Comparison of ENCODE assay signal across 31 cellular contexts in genomic region chr1:109846846-109847245, GRCh38.
"Had no signal": no experiment of that assay in that cellular context is flagged by ENCODE, and none has a peak within 500 bp of the region (broad histone marks: within the 10 kb centered on the region; RNA-seq: fewer than 3 reads in every experiment).

No MANE protein-coding gene starts in this region.

- H3K4me1 ChIP-seq: ascending aorta, breast epithelium, colonic mucosa, foreskin keratinocyte, gastrocnemius medialis had no signal

- ATAC-seq: activated CD4-positive, alpha-beta T cell treated with anti-CD3 and anti-CD28 coated beads for 36 hours; activated naive CD4-positive, alpha-beta T cell treated with anti-CD3 and anti-CD28 coated beads, Interleukin-2, amount 50 U/mL, for 72 hours; activated T-cell treated with anti-CD3 and anti-CD28 coated beads, Interleukin-2, amount 50 U/mL, for 72 hours; foreskin keratinocyte; gastrocnemius medialis had no signal

- H3K27ac ChIP-seq: ascending aorta, cardiac muscle cell, colonic mucosa, epithelial cell of prostate, esophagus squamous epithelium, foreskin keratinocyte, gastrocnemius medialis had no signal

- H3K36me3 ChIP-seq: ascending aorta, breast epithelium, cardiac muscle cell, colonic mucosa, esophagus squamous epithelium, gastrocnemius medialis had no signal

- H3K36me3 Mint-ChIP-seq: activated naive CD4-positive, alpha-beta T cell treated with anti-CD3 and anti-CD28 coated beads, Interleukin-2, amount 10 ng/mL, durations not matched to agents 7 days and 5 days; activated naive CD4-positive, alpha-beta T cell treated with anti-CD3 and anti-CD28 coated beads, Interleukin-2, amount 50 U/mL, for 72 hours; brain had no signal

- H3K27ac Mint-ChIP-seq: activated CD4-positive, alpha-beta memory T cell treated with anti-CD3 and anti-CD28 coated beads, Interleukin-2, amount 10 ng/mL, durations not matched to agents 7 days and 5 days; activated CD4-positive, alpha-beta T cell treated with anti-CD3 and anti-CD28 coated beads for 36 hours; activated CD4-positive, alpha-beta T cell treated with anti-CD3 and anti-CD28 coated beads, Interleukin-2, amount 10 ng/mL, durations not matched to agents 7 days and 5 days; activated naive CD4-positive, alpha-beta T cell treated with anti-CD3 and anti-CD28 coated beads, Interleukin-2, amount 10 ng/mL, durations not matched to agents 7 days and 5 days; activated naive CD4-positive, alpha-beta T cell treated with anti-CD3 and anti-CD28 coated beads, Interleukin-2, amount 50 U/mL, for 72 hours; activated naive CD8-positive, alpha-beta T cell treated with anti-CD3 and anti-CD28 coated beads, Interleukin-2, amount 10 ng/mL, durations not matched to agents 7 days and 5 days; activated T-cell treated with anti-CD3 and anti-CD28 coated beads, Interleukin-2, amount 50 U/mL, for 24 hours; activated T-cell treated with anti-CD3 and anti-CD28 coated beads, Interleukin-2, amount 50 U/mL, for 72 hours had no signal

- H3K27me3 Mint-ChIP-seq: activated CD4-positive, alpha-beta T cell treated with anti-CD3 and anti-CD28 coated beads for 36 hours; activated CD4-positive, alpha-beta T cell treated with anti-CD3 and anti-CD28 coated beads, Interleukin-2, amount 10 ng/mL, durations not matched to agents 7 days and 5 days; activated T-cell treated with anti-CD3 and anti-CD28 coated beads, Interleukin-2, amount 50 U/mL, for 24 hours had no signal

- FAIRE-seq: endometrium, endothelial cell of umbilical vein had no signal

- DNase-seq: activated CD4-positive, alpha-beta memory T cell treated with anti-CD3 and anti-CD28 coated beads, Interleukin-2, amount 10 ng/mL, durations not matched to agents 7 days and 5 days; activated CD4-positive, alpha-beta T cell treated with anti-CD3 and anti-CD28 coated beads for 36 hours; activated CD4-positive, alpha-beta T cell treated with anti-CD3 and anti-CD28 coated beads, Interleukin-2, amount 10 ng/mL, durations not matched to agents 7 days and 5 days; activated CD4-positive, alpha-beta T cell treated with anti-CD3 and anti-CD28 coated beads, Interleukin-2, amount 50 U/mL, for 4 hours; activated CD4-positive, CD25-positive, alpha-beta regulatory T cell; activated CD4-positive, CD25-positive, alpha-beta regulatory T cell treated with anti-CD3 and anti-CD28 coated beads, Interleukin-2, amount 50 U/mL, for 72 hours; activated CD8-positive, alpha-beta memory T cell treated with anti-CD3 and anti-CD28 coated beads, Interleukin-2, amount 50 U/mL, for 48 hours; activated gamma-delta T cell; activated naive CD4-positive, alpha-beta T cell; activated naive CD4-positive, alpha-beta T cell treated with anti-CD3 and anti-CD28 coated beads, Interleukin-2, amount 10 ng/mL, durations not matched to agents 7 days and 5 days; activated naive CD8-positive, alpha-beta T cell treated with anti-CD3 and anti-CD28 coated beads, Interleukin-2, amount 10 ng/mL, durations not matched to agents 7 days and 5 days; activated T-cell treated with anti-CD3 and anti-CD28 coated beads for 4 hours; activated T-cell treated with anti-CD3 and anti-CD28 coated beads, Interleukin-2, amount 50 U/mL, for 24 hours; activated T-cell treated with anti-CD3 and anti-CD28 coated beads, Interleukin-2, amount 50 U/mL, for 72 hours; central memory CD4-positive, alpha-beta T cell; cerebellar nuclear complex; colonic mucosa; effector CD8-positive, alpha-beta T cell; esophagus squamous epithelium; foreskin keratinocyte; gastrocnemius medialis; glutamatergic neuron; T-helper 2 cell had no signal

- H3K4me3 ChIP-seq: ascending aorta, breast epithelium, cardiac muscle cell, colonic mucosa, esophagus squamous epithelium, gastrocnemius medialis had no signal

- H3K9me3 Mint-ChIP-seq: activated CD4-positive, alpha-beta T cell treated with anti-CD3 and anti-CD28 coated beads, Interleukin-2, amount 10 ng/mL, durations not matched to agents 7 days and 5 days; activated naive CD4-positive, alpha-beta T cell treated with anti-CD3 and anti-CD28 coated beads, Interleukin-2, amount 10 ng/mL, durations not matched to agents 7 days and 5 days; activated T-cell treated with anti-CD3 and anti-CD28 coated beads, Interleukin-2, amount 50 U/mL, for 24 hours; activated T-cell treated with anti-CD3 and anti-CD28 coated beads, Interleukin-2, amount 50 U/mL, for 72 hours had no signal

- H3K27me3 ChIP-seq: ascending aorta, breast epithelium, cardiac muscle cell, colonic mucosa, esophagus squamous epithelium, foreskin keratinocyte, gastrocnemius medialis had no signal

- H3K9me3 ChIP-seq: ascending aorta, breast epithelium, colonic mucosa, esophagus squamous epithelium, gastrocnemius medialis had no signal

- H3K4me3 Mint-ChIP-seq: activated CD4-positive, alpha-beta memory T cell treated with anti-CD3 and anti-CD28 coated beads, Interleukin-2, amount 10 ng/mL, durations not matched to agents 7 days and 5 days; activated CD4-positive, alpha-beta T cell treated with anti-CD3 and anti-CD28 coated beads for 36 hours; activated CD4-positive, alpha-beta T cell treated with anti-CD3 and anti-CD28 coated beads, Interleukin-2, amount 10 ng/mL, durations not matched to agents 7 days and 5 days; activated naive CD4-positive, alpha-beta T cell treated with anti-CD3 and anti-CD28 coated beads, Interleukin-2, amount 10 ng/mL, durations not matched to agents 7 days and 5 days; activated naive CD8-positive, alpha-beta T cell treated with anti-CD3 and anti-CD28 coated beads, Interleukin-2, amount 10 ng/mL, durations not matched to agents 7 days and 5 days; activated T-cell treated with anti-CD3 and anti-CD28 coated beads, Interleukin-2, amount 50 U/mL, for 24 hours; activated T-cell treated with anti-CD3 and anti-CD28 coated beads, Interleukin-2, amount 50 U/mL, for 72 hours; brain had no signal

- H3K4me1 Mint-ChIP-seq: activated CD4-positive, alpha-beta memory T cell treated with anti-CD3 and anti-CD28 coated beads, Interleukin-2, amount 10 ng/mL, durations not matched to agents 7 days and 5 days; activated CD4-positive, alpha-beta T cell treated with anti-CD3 and anti-CD28 coated beads, Interleukin-2, amount 10 ng/mL, durations not matched to agents 7 days and 5 days; activated naive CD4-positive, alpha-beta T cell treated with anti-CD3 and anti-CD28 coated beads, Interleukin-2, amount 10 ng/mL, durations not matched to agents 7 days and 5 days had no signal
